Comparison of ENCODE assay signal across 25 cellular contexts in genomic region chr11:69499216-69499945, GRCh38. TPM values are rescaled to one million over a fixed set of nuclear protein-coding genes. Genes with fewer than 3 reads are reported as not detected.
DNase-seq lines count a peak whose midpoint lies in the region; ATAC-seq and TF ChIP-seq lines count a peak whose summit lies in the region.
"Had no signal": no experiment of that assay in that cellular context is flagged by ENCODE, and none has a peak within 500 bp of the region (broad histone marks: within the 10 kb centered on the region; RNA-seq: fewer than 3 reads in every experiment).

No MANE protein-coding gene starts in this region.

- H3K4me1 ChIP-seq in heart right ventricle (peaks cover 16 to 55% (median 34%) of the 10 kb centered on the region in 9 donors), RWPE2 (ENCODE audit: insufficient read depth, poor library complexity, severe bottlenecking) (peaks cover 10% of the 10 kb centered on the region), tibial nerve (peaks cover 0 to 57% (median 32%) of the 10 kb centered on the region in 4 donors)

- H3K9me3 ChIP-seq in heart right ventricle (no peaks in the 10 kb centered on the region), RWPE2 (ENCODE audit: severe bottlenecking) (no peaks in the 10 kb centered on the region), tibial nerve (no peaks in the 10 kb centered on the region)
- H3K9me3 ChIP-seq: right lobe of liver, testis had no signal

- intact Hi-C loops in left ventricle myocardium superior (cut with micrococcal nuclease) (no loop called here), heart right ventricle (cut with DNase I) (loop anchor here in 3 of 10 donors (5.0 to 10.0 kb wide), 3 partner anchors 57 to 138 kb away; no protein-coding TSS in a partner anchor), left colon (cut with DNase I, micrococcal nuclease) (no loop called here)

- no peak for TF ChIP-seq POLR2A in tibial nerve (IDR thresholded peaks at IDR 0.05)

- TF ChIP-seq CTCF in heart right ventricle (IDR thresholded peaks at IDR 0.05): no peak
- no peak for TF ChIP-seq CTCF in RWPE2 (IDR thresholded peaks at IDR 0.05; ENCODE audit: poor library complexity, severe bottlenecking)
- TF ChIP-seq CTCF in tibial nerve (IDR thresholded peaks at IDR 0.05): no peak

- H3K27ac ChIP-seq in heart right ventricle: no peak overlapping the region
- H3K27ac ChIP-seq in RWPE2 (ENCODE audit: poor library complexity, severe bottlenecking): no peak overlapping the region
- peak overlapping the region in 2 of 4 donors; percentile 44 to 74 for H3K27ac ChIP-seq in tibial nerve
- H3K27ac ChIP-seq: C4-2B, cardiac muscle cell, right lobe of liver, testis had no signal

- H3K36me3 ChIP-seq in heart right ventricle (no peaks in the 10 kb centered on the region), RWPE2 (ENCODE audit: low read depth) (no peaks in the 10 kb centered on the region), tibial nerve (no peaks in the 10 kb centered on the region)
- H3K36me3 ChIP-seq: cardiac muscle cell, right lobe of liver had no signal

- peak; percentile 28 for DNase-seq in left ventricle myocardium superior
- no peak for DNase-seq in heart right ventricle
- peak; percentile 21 for DNase-seq in RWPE2 (ENCODE audit: low spot score)
- peak in 1 of 2 donors; percentile 14 for DNase-seq in left colon
- DNase-seq in tibial nerve (ENCODE audit: low spot score in 2 of 2): no peak
- no peak for DNase-seq in T-helper 2 cell
- DNase-seq in NCI-H187 (lab: John Stamatoyannopoulos, UW): no peak
- no peak for DNase-seq in hypothalamus (lab: John Stamatoyannopoulos, UW)
- DNase-seq: ACHN; activated CD4-positive, alpha-beta memory T cell treated with anti-CD3 and anti-CD28 coated beads, Interleukin-2, amount 10 ng/mL, durations not matched to agents 7 days and 5 days; activated CD4-positive, CD25-positive, alpha-beta regulatory T cell; activated naive CD4-positive, alpha-beta T cell treated with anti-CD3 and anti-CD28 coated beads for 36 hours; activated T-cell treated with anti-CD3 and anti-CD28 coated beads for 4 hours; H9; islet precursor cell; Karpas-422; NCI-H1105 treated with DMSO at 0.1 percent for 48 hours; NCI-H2081 treated with DMSO at 0.1 percent for 48 hours; T-helper 1 cell; testis had no signal

- 67 to 68% methylated on average over 14 of the region's 14 CpGs for WGBS in heart right ventricle, 2 donors
- WGBS in tibial nerve, 2 donors: 43 to 50% methylated on average over 14 of the region's 14 CpGs

- H3K4me3 ChIP-seq in heart right ventricle: no peak overlapping the region
- H3K4me3 ChIP-seq in RWPE2 (ENCODE audit: severe bottlenecking): no peak overlapping the region
- H3K4me3 ChIP-seq in tibial nerve: no peak overlapping the region
- H3K4me3 ChIP-seq: cardiac muscle cell, right lobe of liver, testis had no signal

- ATAC-seq in left ventricle myocardium superior: no peak
- no peak for ATAC-seq in heart right ventricle
- ATAC-seq in RWPE2 (ENCODE audit: low read depth): no peak
- peak; percentile 20 for ATAC-seq in left colon
- ATAC-seq: right lobe of liver had no signal

- TF ChIP-seq EP300 in tibial nerve (IDR thresholded peaks at IDR 0.05): no peak

- H3K27me3 ChIP-seq in heart right ventricle (no peaks in the 10 kb centered on the region), RWPE2 (ENCODE audit: insufficient read depth, poor library complexity, severe bottlenecking) (no peaks in the 10 kb centered on the region), tibial nerve (no peaks in the 10 kb centered on the region)
- H3K27me3 ChIP-seq: cardiac muscle cell, right lobe of liver, testis had no signal

RNA-seq across cellular contexts. Expression of gene LINC01488, which starts 17.9 kb away (rescaled TPM):
- not detected for total RNA-seq in left ventricle myocardium superior
- total RNA-seq in heart right ventricle: under 1 TPM in 6 of 10 donors, not detected in 4; 0.12 to 0.23 (median 0.15) TPM
- polyA plus RNA-seq in heart right ventricle: under 1 TPM; 0.03 to 0.59 TPM
- not detected for total RNA-seq in left colon
- not detected for total RNA-seq in tibial nerve
- total RNA-seq: activated CD4-positive, alpha-beta memory T cell treated with anti-CD3 and anti-CD28 coated beads, Interleukin-2, amount 10 ng/mL, durations not matched to agents 7 days and 5 days; activated naive CD4-positive, alpha-beta T cell treated with anti-CD3 and anti-CD28 coated beads for 36 hours; H9; HT1080; osteocyte; testis had no signal

Comparison
In these comparisons a context has a peak if more than half of its experiments do, and no peak if none do; other contexts are left out.
1. DNase-seq: peak in left ventricle myocardium superior (single experiment) and RWPE2 (single experiment); none in heart right ventricle (0 of 2), tibial nerve (0 of 2), T-helper 2 cell (0 of 5), NCI-H187 (0 of 2) and hypothalamus (0 of 51).